15 cellular contexts compared by ENCODE assay signal in genomic region chr9:138053321-138053868, GRCh38.
DNase-seq lines count a peak whose midpoint lies in the region; ATAC-seq and TF ChIP-seq lines count a peak whose summit lies in the region.
"Had no signal": no experiment of that assay in that cellular context is flagged by ENCODE, and none has a peak within 500 bp of the region (broad histone marks: within the 10 kb centered on the region; RNA-seq: fewer than 3 reads in every experiment).

No MANE protein-coding gene starts in this region.

- POLR2A ChIA-PET in HCT116 (lab: Charles Lee), result no interaction called here

- H2AK5ac ChIP-seq in trophoblast cell (ENCODE audit: low read length), result no peak overlapping the region

- no peak overlapping the region for H3K4me3 ChIP-seq in HCT116 (replicated peaks in 1 of 2; ENCODE audit: low read depth in 1 of 2, low read length in 2 of 2)
- H3K4me3 ChIP-seq in trophoblast cell (ENCODE audit: low read depth, low read length), result peak overlapping the region; percentile 59
- H3K4me3 ChIP-seq: body of pancreas, ovary had no signal

- H3K18ac ChIP-seq in trophoblast cell (ENCODE audit: low read length), result no peak overlapping the region

- no peaks in the 10 kb centered on the region for H4K20me1 ChIP-seq in HCT116 (ENCODE audit: insufficient read depth)

- H3K27ac ChIP-seq in HCT116 (ENCODE audit: low read depth, low read length), result no peak overlapping the region
- peak overlapping the region; percentile 47 for H3K27ac ChIP-seq in angular gyrus (ENCODE audit: low read depth, low read length)
- H3K27ac ChIP-seq in trophoblast cell (ENCODE audit: low read depth, low read length), result no peak overlapping the region
- H3K27ac ChIP-seq: body of pancreas, ovary had no signal

- TF ChIP-seq POLR2A in HCT116 (IDR thresholded peaks at IDR 0.05; ENCODE audit: borderline replicate concordance, extremely low read depth, insufficient read depth, insufficient read length), result no peak

- H4K91ac ChIP-seq in trophoblast cell (ENCODE audit: low read depth, low read length), result no peak overlapping the region

- no peak overlapping the region for H3K14ac ChIP-seq in trophoblast cell (ENCODE audit: low read length)

- H2BK120ac ChIP-seq in trophoblast cell (ENCODE audit: insufficient read depth, low read length, poor library complexity), result no peak overlapping the region

- no peak overlapping the region for H3K4ac ChIP-seq in trophoblast cell (ENCODE audit: low read depth, low read length)

- H2BK5ac ChIP-seq in trophoblast cell (ENCODE audit: low read depth, low read length, poor library complexity), result no peak overlapping the region

- H4K8ac ChIP-seq in trophoblast cell (ENCODE audit: low read depth, low read length), result no peak overlapping the region

- no TSS peak for BruUV-seq in HCT116 (replicated peaks; lab: Mats Ljungman, UMichigan)

- H3K79me2 ChIP-seq in HCT116 (ENCODE audit: insufficient read depth, low read length), result no peaks in the 10 kb centered on the region
- H3K79me2 ChIP-seq in trophoblast cell (ENCODE audit: control insufficient read depth, insufficient read depth, low read length, poor library complexity), result no peaks in the 10 kb centered on the region

- peak; percentile 33 for DNase-seq in activated CD4-positive, alpha-beta T cell treated with anti-CD3 and anti-CD28 coated beads for 48 hours
- DNase-seq in activated CD4-positive, alpha-beta T cell treated with anti-CD3 and anti-CD28 coated beads for 1 hour, result no peak
- DNase-seq in HCT116 (ENCODE audit: low read depth, low spot score) (peak; percentile 22), trophoblast cell (no peak), DMS114 treated with DMSO at 0.1 percent for 48 hours (lab: John Stamatoyannopoulos, UW; ENCODE audit: unreplicated experiment) (no peak)
- DNase-seq in activated naive CD4-positive, alpha-beta T cell treated with Interleukin-2 at 50 U/mL for 16 hours, result no peak
- DNase-seq: ACHN; effector CD4-positive, alpha-beta T cell; foreskin fibroblast; NCI-H2171; small intestine had no signal

- no peaks in the 10 kb centered on the region for H3K27me3 ChIP-seq in HCT116 (ENCODE audit: insufficient read depth, low read length)
- no peaks in the 10 kb centered on the region for H3K27me3 ChIP-seq in trophoblast cell (ENCODE audit: insufficient read depth, low read length)
- H3K27me3 ChIP-seq: body of pancreas, ovary had no signal

- H3K23ac ChIP-seq in trophoblast cell (ENCODE audit: low read length), result no peak overlapping the region

- RAD21 ChIA-PET in HCT116 (lab: Charles Lee; ENCODE audit: low non-redundant PET in 1 of 2, low total read pairs in 2 of 2, uncharacterized antibody in 2 of 2, unreplicated experiment in 2 of 2), result no interaction called here

- ATAC-seq in HCT116, result peak; percentile 91
- ATAC-seq in GM19467 (IDR thresholded peaks at IDR 0.05; ENCODE audit: unreplicated experiment), result no peak

- intact Hi-C loops in HCT116 (cut with micrococcal nuclease), result no loop called here

- CTCF ChIA-PET in HCT116 (lab: Charles Lee), result no interaction called here

- H2AFZ ChIP-seq in HCT116 (ENCODE audit: low read depth, low read length, poor library complexity, severe bottlenecking) (no peak overlapping the region), trophoblast cell (ENCODE audit: insufficient read depth, low read length, poor library complexity) (no peak overlapping the region)

- H2BK12ac ChIP-seq in trophoblast cell (ENCODE audit: low read length), result no peak overlapping the region

- H3K4me2 ChIP-seq in HCT116 (ENCODE audit: low read length), result no peak overlapping the region; the same call in 1 of the 2 replicates
- H3K4me2 ChIP-seq in trophoblast cell (ENCODE audit: low read length), result no peak overlapping the region

- WGBS in trophoblast cell (ENCODE audit: extremely low coverage, insufficient coverage, insufficient read length), result no CpG with 5 or more reads among the region's 7 CpGs

- peaks cover 0 to 7% of the 10 kb centered on the region in 2 experiments; a peak in 2 of 4 replicates for H3K4me1 ChIP-seq in HCT116 (ENCODE audit: control insufficient read depth in 1 of 2, insufficient read depth in 2 of 2, low read length in 2 of 2)
- H3K4me1 ChIP-seq in trophoblast cell (ENCODE audit: control insufficient read depth in 1 of 2, insufficient read depth in 2 of 2, low read length in 2 of 2), result peaks cover 0 to 3% of the 10 kb centered on the region in 2 experiments
- H3K4me1 ChIP-seq: body of pancreas had no signal

- H3K9ac ChIP-seq in HCT116 (ENCODE audit: low read length) (no peak overlapping the region), trophoblast cell (ENCODE audit: low read length) (no peak overlapping the region)

- H3K36me3 ChIP-seq in HCT116 (ENCODE audit: control insufficient read depth in 1 of 2, insufficient read depth in 2 of 2, low read length in 2 of 2), result no peaks in the 10 kb centered on the region
- no peaks in the 10 kb centered on the region for H3K36me3 ChIP-seq in trophoblast cell (ENCODE audit: control insufficient read depth in 1 of 2, insufficient read depth in 2 of 2, low read length in 2 of 2)
- H3K36me3 ChIP-seq: ovary had no signal

- H3K79me1 ChIP-seq in trophoblast cell (ENCODE audit: low read length), result no peaks in the 10 kb centered on the region

- TF ChIP-seq CTCF in HCT116 (IDR thresholded peaks at IDR 0.05 in 2 of 3, conservative IDR thresholded peaks at IDR 0.05 in 1 of 3; ENCODE audit: borderline replicate concordance in 1 of 3, insufficient read depth in 1 of 3, low read depth in 2 of 3, low read length in 2 of 3), result no peak

- no peaks in the 10 kb centered on the region for H3K9me2 ChIP-seq in HCT116 (ENCODE audit: insufficient read depth)

- H3K9me3 ChIP-seq in HCT116 (ENCODE audit: control insufficient read depth in 1 of 2, insufficient read depth in 1 of 2, low read depth in 1 of 2, low read length in 2 of 2), result no peaks in the 10 kb centered on the region
- H3K9me3 ChIP-seq in trophoblast cell (ENCODE audit: insufficient read depth, low read depth, low read length), result peaks cover 35% of the 10 kb centered on the region
- H3K9me3 ChIP-seq: body of pancreas, ovary had no signal

- no peak for TF ChIP-seq RAD21 in HCT116 (IDR thresholded peaks at IDR 0.05; ENCODE audit: low read depth)

- no peak overlapping the region for H4K12ac ChIP-seq in trophoblast cell (ENCODE audit: low read depth, low read length)

TF ChIP-seq in HCT116, 20 proteins besides CTCF, POLR2A, EP300 and RAD21:
- TF ChIP-seq CBX3 (IDR thresholded peaks at IDR 0.05; ENCODE audit: low read depth) (no peak), JUND (IDR thresholded peaks at IDR 0.05) (no peak), POLR2AphosphoS5 (IDR thresholded peaks at IDR 0.05; ENCODE audit: low read depth, low read length) (no peak), REST (IDR thresholded peaks at IDR 0.05; ENCODE audit: low read depth) (no peak), SIN3A (IDR thresholded peaks at IDR 0.05; ENCODE audit: low read depth) (no peak), MAX (IDR thresholded peaks at IDR 0.05) (no peak)

Comparison
In these comparisons a context has a peak if more than half of its experiments do, and no peak if none do; other contexts are left out.
1. DNase-seq: peak in activated CD4-positive, alpha-beta T cell treated with anti-CD3 and anti-CD28 coated beads for 48 hours (single experiment) and HCT116 (single experiment); none in activated CD4-positive, alpha-beta T cell treated with anti-CD3 and anti-CD28 coated beads for 1 hour (single experiment), trophoblast cell (0 of 2), activated naive CD4-positive, alpha-beta T cell treated with Interleukin-2 at 50 U/mL for 16 hours (single experiment) and DMS114 treated with DMSO at 0.1 percent for 48 hours (single experiment).